ENCODE assay signal across 21 cellular contexts in genomic region chr6:62640749-62641148, GRCh38.
DNase-seq lines count a peak whose midpoint lies in the region; ATAC-seq, FAIRE-seq and TF ChIP-seq lines count a peak whose summit lies in the region.
"Had no signal": no experiment of that assay in that cellular context is flagged by ENCODE, and none has a peak within 500 bp of the region (broad histone marks: within the 10 kb centered on the region; RNA-seq: fewer than 3 reads in every experiment).

No MANE protein-coding gene starts in this region.

- H3K4me2 ChIP-seq in HepG2 (ENCODE audit: low read depth, low read length) = no peak overlapping the region

- H3K4me1 ChIP-seq in HepG2 (ENCODE audit: insufficient read depth, low read length) = no peaks in the 10 kb centered on the region
- H3K4me1 ChIP-seq in right lobe of liver = no peaks in the 10 kb centered on the region
- H3K4me1 ChIP-seq: BE2C, Caco-2, SJSA1 had no signal

- TF ChIP-seq POLR2A in HepG2 (IDR thresholded peaks at IDR 0.05; ENCODE audit: insufficient read depth in 1 of 2, low read depth in 2 of 2, low read length in 2 of 2) (no peak), right lobe of liver (IDR thresholded peaks at IDR 0.05) (no peak)

- H3K79me2 ChIP-seq in HepG2 (ENCODE audit: insufficient read depth, low read length) = no peaks in the 10 kb centered on the region

- no peaks in the 10 kb centered on the region for H3K27me3 ChIP-seq in HepG2 (ENCODE audit: control insufficient read depth in 1 of 2, insufficient read depth in 2 of 2, low read length in 2 of 2)
- no peaks in the 10 kb centered on the region for H3K27me3 ChIP-seq in right lobe of liver
- H3K27me3 ChIP-seq: BE2C, SJSA1 had no signal

- H3K4me1 Mint-ChIP-seq in mesothelial cell of epicardium = no peaks in the 10 kb centered on the region
- H3K4me1 Mint-ChIP-seq: H9, T-helper 17 cell had no signal

- no peak for FAIRE-seq in HepG2 (lab: Jason Lieb, UNC)
- FAIRE-seq: GM12891, GM19239 had no signal

- WGBS in HepG2 (ENCODE audit: low lambda C conversion rate) = 10% methylated on average over 2 of the region's 2 CpGs
- WGBS in right lobe of liver (ENCODE audit: insufficient coverage, low coverage, low lambda C conversion rate, missing lambda C conversion rate) = 65% methylated on average over 2 of the region's 2 CpGs

- in situ Hi-C loops in HepG2 (cut with HindIII; ENCODE audit: extremely low pct_ligation_motif_present, low pct_unique_long_range_greater_than_20kb) = no loop called here

- H3K27ac Mint-ChIP-seq in mesothelial cell of epicardium = no peak overlapping the region
- H3K27ac Mint-ChIP-seq: CD4-positive, CD25-positive, alpha-beta regulatory T cell; H9; T-helper 17 cell had no signal

- CTCF ChIA-PET in HepG2 (lab: Yijun Ruan, JAX; ENCODE audit: low intra/inter-chr PET ratio, low total read pairs) = no interaction called here

- H3K4me3 Mint-ChIP-seq in mesothelial cell of epicardium = no peak overlapping the region
- H3K4me3 Mint-ChIP-seq: CD4-positive, CD25-positive, alpha-beta regulatory T cell; H9; T-helper 17 cell had no signal

- H3K4me3 ChIP-seq in HepG2 (replicated peaks in 1 of 3; ENCODE audit: insufficient read depth in 1 of 3, low read depth in 2 of 3, low read length in 3 of 3) (no peak overlapping the region), right lobe of liver (no peak overlapping the region)
- H3K4me3 ChIP-seq: SJSA1 had no signal

- H3K36me3 Mint-ChIP-seq in mesothelial cell of epicardium = peaks cover 6% of the 10 kb centered on the region
- H3K36me3 Mint-ChIP-seq: CD4-positive, CD25-positive, alpha-beta regulatory T cell had no signal

- H3K9me3 Mint-ChIP-seq in mesothelial cell of epicardium = peaks cover 41% of the 10 kb centered on the region

- H3K9ac ChIP-seq in HepG2 (ENCODE audit: insufficient read depth, low read depth, low read length) = no peak overlapping the region

- POLR2A ChIA-PET in HepG2 (lab: Yijun Ruan, JAX) = no interaction called here

- ATAC-seq in HepG2 (no peak), right lobe of liver (no peak)
- ATAC-seq: T-helper 17 cell had no signal

- TF ChIP-seq EP300 in HepG2 (IDR thresholded peaks at IDR 0.05; ENCODE audit: low read depth in 2 of 2, low read length in 2 of 2) (no peak), HepG2 (CRISPR knock-in tag; IDR thresholded peaks at IDR 0.05; ENCODE audit: borderline replicate concordance) (no peak)

- H4K20me1 ChIP-seq in HepG2 (ENCODE audit: insufficient read depth, low read length) = no peaks in the 10 kb centered on the region

- BruUV-seq in HepG2 (replicated peaks; lab: Mats Ljungman, UMichigan) = no TSS peak

- H3K9me3 ChIP-seq in HepG2 (ENCODE audit: low read length) (peaks cover 46% of the 10 kb centered on the region), right lobe of liver (no peaks in the 10 kb centered on the region)
- H3K9me3 ChIP-seq: BE2C, Caco-2, SJSA1 had no signal

- no peaks in the 10 kb centered on the region for H3K36me3 ChIP-seq in HepG2 (replicated peaks in 1 of 2; ENCODE audit: control insufficient read depth in 1 of 2, insufficient read depth in 2 of 2, low read length in 2 of 2)
- H3K36me3 ChIP-seq in right lobe of liver = no peaks in the 10 kb centered on the region
- H3K36me3 ChIP-seq: BE2C, SJSA1 had no signal

- TF ChIP-seq CTCF in HepG2 (CRISPR knock-in tag; IDR thresholded peaks at IDR 0.05) (no peak), right lobe of liver (IDR thresholded peaks at IDR 0.05) (no peak), mesothelial cell of epicardium (IDR thresholded peaks at IDR 0.05; ENCODE audit: unreplicated experiment) (no peak)

- H3K27me3 Mint-ChIP-seq in mesothelial cell of epicardium (ENCODE audit: low read depth) = no peaks in the 10 kb centered on the region
- H3K27me3 Mint-ChIP-seq: CD4-positive, CD25-positive, alpha-beta regulatory T cell; T-helper 17 cell had no signal

- H3K27ac ChIP-seq in HepG2 (ENCODE audit: extremely low read length, insufficient read depth, low read length) (no peak overlapping the region), right lobe of liver (no peak overlapping the region)
- H3K27ac ChIP-seq: SJSA1 had no signal

- no peak overlapping the region for H2AFZ ChIP-seq in HepG2 (ENCODE audit: low read length)

- intact Hi-C loops in HepG2 (cut with micrococcal nuclease; ENCODE audit: unreplicated experiment) (no loop called here), right lobe of liver (cut with DNase I) (no loop called here)

- TF ChIP-seq RAD21 in HepG2 (CRISPR knock-in tag; IDR thresholded peaks at IDR 0.05) = no peak

- DNase-seq in DMS53 (lab: John Stamatoyannopoulos, UW) = peak; percentile 30
- no peak for DNase-seq in DMS53 treated with DMSO at 0.1 percent for 48 hours (lab: John Stamatoyannopoulos, UW; ENCODE audit: unreplicated experiment)
- no peak for DNase-seq in HepG2 (ENCODE audit: low spot score)
- no peak for DNase-seq in right lobe of liver
- DNase-seq in RKO (ENCODE audit: low spot score) = peak; percentile 1
- no peak for DNase-seq in NCI-H1092 (lab: John Stamatoyannopoulos, UW)
- DNase-seq in HUDEP-2 (lab: John Stamatoyannopoulos, UW; ENCODE audit: unreplicated experiment in 76 of 76) = no peak
- DNase-seq in mesothelial cell of epicardium (ENCODE audit: low spot score in 2 of 2, unreplicated experiment in 2 of 2) = no peak
- DNase-seq: BE2C; Caco-2; CD4-positive, CD25-positive, alpha-beta regulatory T cell; H9; Kasumi-1; NCI-H1436 treated with DMSO at 0.1 percent for 48 hours; NCI-H2029; NCI-H226; NCI-H524 treated with DMSO at 0.1 percent for 48 hours; T-helper 17 cell had no signal

TF ChIP-seq in HepG2, 621 proteins besides CTCF, POLR2A, EP300 and RAD21:
- TF ChIP-seq ZNF773 (CRISPR knock-in tag; IDR thresholded peaks at IDR 0.05; ENCODE audit: borderline replicate concordance) (no peak), U2AF2 (IDR thresholded peaks at IDR 0.05; ENCODE audit: low read depth, low read length) (no peak), LCORL (IDR thresholded peaks at IDR 0.05) (peak; percentile 69; the same call in 1 of the 2 replicates), LCORL (CRISPR knock-in tag; IDR thresholded peaks at IDR 0.05) (no peak), ZNF274 (CRISPR knock-in tag; IDR thresholded peaks at IDR 0.05) (no peak)

Comparison
In these comparisons a context has a peak if more than half of its experiments do, and no peak if none do; other contexts are left out.
1. DNase-seq: peak in DMS53 (single experiment) and RKO (single experiment); none in DMS53 treated with DMSO at 0.1 percent for 48 hours (single experiment), HepG2 (single experiment), right lobe of liver (0 of 3), NCI-H1092 (single experiment), HUDEP-2 (0 of 76) and mesothelial cell of epicardium (0 of 2).